2 cellular contexts compared by ENCODE assay signal in the genomic region with DNA sequence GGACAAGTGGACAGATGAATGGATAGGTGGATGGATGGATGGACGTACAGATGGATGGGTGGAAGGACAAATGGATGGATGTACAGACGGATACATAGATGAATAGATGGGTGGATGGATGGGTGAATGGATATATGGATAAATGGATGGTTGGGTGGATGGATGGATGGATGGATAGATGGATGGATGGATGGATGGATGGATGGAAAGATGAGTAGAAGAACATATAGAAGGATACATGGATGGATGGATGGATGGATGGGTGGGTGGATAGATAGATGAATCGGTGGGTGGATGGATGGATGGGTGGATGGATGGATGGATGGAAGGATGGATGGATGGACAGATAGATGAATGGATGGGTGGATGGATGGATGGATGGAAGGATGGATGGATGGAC.
TF ChIP-seq lines count a peak whose summit lies in the region.

No MANE protein-coding gene starts in this region.

TF ChIP-seq in HEK293, 187 proteins besides CTCF, POLR2A, EP300 and RAD21 (continued from another document):
- TF ChIP-seq ZNF239 (tag by site-specific recombination; IDR thresholded peaks at IDR 0.05) (0 out of 2 replicates have a peak, but pooled peaks have one; percentile 12), ZNF473 (tag by site-specific recombination; IDR thresholded peaks at IDR 0.05) (no peak), ZNF558 (tag by site-specific recombination; IDR thresholded peaks at IDR 0.05) (no peak), ZBTB17 (tag by site-specific recombination; IDR thresholded peaks at IDR 0.05) (peak; percentile 81), ZNF391 (tag by site-specific recombination; IDR thresholded peaks at IDR 0.05; ENCODE audit: borderline replicate concordance, low read depth) (no peak), ZNF366 (tag by site-specific recombination; conservative IDR thresholded peaks at IDR 0.05) (peak; percentile 97), ZNF548 (tag by site-specific recombination; IDR thresholded peaks at IDR 0.05) (no peak)
- TF ChIP-seq, protein P1, sequence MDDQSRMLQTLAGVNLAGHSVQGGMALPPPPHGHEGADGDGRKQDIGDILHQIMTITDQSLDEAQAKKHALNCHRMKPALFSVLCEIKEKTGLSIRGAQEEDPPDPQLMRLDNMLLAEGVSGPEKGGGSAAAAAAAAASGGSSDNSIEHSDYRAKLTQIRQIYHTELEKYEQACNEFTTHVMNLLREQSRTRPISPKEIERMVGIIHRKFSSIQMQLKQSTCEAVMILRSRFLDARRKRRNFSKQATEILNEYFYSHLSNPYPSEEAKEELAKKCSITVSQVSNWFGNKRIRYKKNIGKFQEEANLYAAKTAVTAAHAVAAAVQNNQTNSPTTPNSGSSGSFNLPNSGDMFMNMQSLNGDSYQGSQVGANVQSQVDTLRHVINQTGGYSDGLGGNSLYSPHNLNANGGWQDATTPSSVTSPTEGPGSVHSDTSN (CRISPR knock-in tag; IDR thresholded peaks at IDR 0.05), result no peak
- TF ChIP-seq, protein P2, sequence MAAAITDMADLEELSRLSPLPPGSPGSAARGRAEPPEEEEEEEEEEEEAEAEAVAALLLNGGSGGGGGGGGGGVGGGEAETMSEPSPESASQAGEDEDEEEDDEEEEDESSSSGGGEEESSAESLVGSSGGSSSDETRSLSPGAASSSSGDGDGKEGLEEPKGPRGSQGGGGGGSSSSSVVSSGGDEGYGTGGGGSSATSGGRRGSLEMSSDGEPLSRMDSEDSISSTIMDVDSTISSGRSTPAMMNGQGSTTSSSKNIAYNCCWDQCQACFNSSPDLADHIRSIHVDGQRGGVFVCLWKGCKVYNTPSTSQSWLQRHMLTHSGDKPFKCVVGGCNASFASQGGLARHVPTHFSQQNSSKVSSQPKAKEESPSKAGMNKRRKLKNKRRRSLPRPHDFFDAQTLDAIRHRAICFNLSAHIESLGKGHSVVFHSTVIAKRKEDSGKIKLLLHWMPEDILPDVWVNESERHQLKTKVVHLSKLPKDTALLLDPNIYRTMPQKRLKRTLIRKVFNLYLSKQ (tag by site-specific recombination; IDR thresholded peaks at IDR 0.05; ENCODE audit: borderline replicate concordance), result no peak

TF ChIP-seq in K562, 482 proteins besides CTCF, POLR2A, EP300 and RAD21 (continued from another document):
- TF ChIP-seq, protein P3, sequence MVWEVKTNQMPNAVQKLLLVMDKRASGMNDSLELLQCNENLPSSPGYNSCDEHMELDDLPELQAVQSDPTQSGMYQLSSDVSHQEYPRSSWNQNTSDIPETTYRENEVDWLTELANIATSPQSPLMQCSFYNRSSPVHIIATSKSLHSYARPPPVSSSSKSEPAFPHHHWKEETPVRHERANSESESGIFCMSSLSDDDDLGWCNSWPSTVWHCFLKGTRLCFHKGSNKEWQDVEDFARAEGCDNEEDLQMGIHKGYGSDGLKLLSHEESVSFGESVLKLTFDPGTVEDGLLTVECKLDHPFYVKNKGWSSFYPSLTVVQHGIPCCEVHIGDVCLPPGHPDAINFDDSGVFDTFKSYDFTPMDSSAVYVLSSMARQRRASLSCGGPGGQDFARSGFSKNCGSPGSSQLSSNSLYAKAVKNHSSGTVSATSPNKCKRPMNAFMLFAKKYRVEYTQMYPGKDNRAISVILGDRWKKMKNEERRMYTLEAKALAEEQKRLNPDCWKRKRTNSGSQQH (CRISPR knock-in tag; IDR thresholded peaks at IDR 0.05), result peak; percentile 51; the same call in 1 of the 2 replicates
- TF ChIP-seq OTX1 (CRISPR knock-in tag; IDR thresholded peaks at IDR 0.05) (peak; percentile 48; the same call in 1 of the 2 replicates), RBM22 (IDR thresholded peaks at IDR 0.05; ENCODE audit: low read depth, low read length, poor library complexity, severe bottlenecking) (no peak), RUNX1 (IDR thresholded peaks at IDR 0.05; ENCODE audit: low read depth) (no peak), BRCA1 (IDR thresholded peaks at IDR 0.05) (no peak), BRCA1 (CRISPR knock-in tag; IDR thresholded peaks at IDR 0.05) (no peak), YBX1 (IDR thresholded peaks at IDR 0.05) (0 out of 2 replicates have a peak, but pooled peaks have one; percentile 11), EHMT2 (IDR thresholded peaks at IDR 0.05) (0 out of 2 replicates have a peak, but pooled peaks have one; percentile 12), MCM2 (IDR thresholded peaks at IDR 0.05; ENCODE audit: low read depth) (no peak), STAT5A (IDR thresholded peaks at IDR 0.05; ENCODE audit: borderline replicate concordance, low read length) (no peak), HDAC3 (IDR thresholded peaks at IDR 0.05; ENCODE audit: borderline replicate concordance, partially characterized antibody) (no peak), ZNF707 (CRISPR knock-in tag; conservative IDR thresholded peaks at IDR 0.05) (no peak)
- TF ChIP-seq, protein P4, sequence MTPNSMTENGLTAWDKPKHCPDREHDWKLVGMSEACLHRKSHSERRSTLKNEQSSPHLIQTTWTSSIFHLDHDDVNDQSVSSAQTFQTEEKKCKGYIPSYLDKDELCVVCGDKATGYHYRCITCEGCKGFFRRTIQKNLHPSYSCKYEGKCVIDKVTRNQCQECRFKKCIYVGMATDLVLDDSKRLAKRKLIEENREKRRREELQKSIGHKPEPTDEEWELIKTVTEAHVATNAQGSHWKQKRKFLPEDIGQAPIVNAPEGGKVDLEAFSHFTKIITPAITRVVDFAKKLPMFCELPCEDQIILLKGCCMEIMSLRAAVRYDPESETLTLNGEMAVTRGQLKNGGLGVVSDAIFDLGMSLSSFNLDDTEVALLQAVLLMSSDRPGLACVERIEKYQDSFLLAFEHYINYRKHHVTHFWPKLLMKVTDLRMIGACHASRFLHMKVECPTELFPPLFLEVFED (CRISPR knock-in tag; conservative IDR thresholded peaks at IDR 0.05), result 0 out of 2 replicates have a peak, but pooled peaks have one; percentile 29
- TF ChIP-seq, protein P5, sequence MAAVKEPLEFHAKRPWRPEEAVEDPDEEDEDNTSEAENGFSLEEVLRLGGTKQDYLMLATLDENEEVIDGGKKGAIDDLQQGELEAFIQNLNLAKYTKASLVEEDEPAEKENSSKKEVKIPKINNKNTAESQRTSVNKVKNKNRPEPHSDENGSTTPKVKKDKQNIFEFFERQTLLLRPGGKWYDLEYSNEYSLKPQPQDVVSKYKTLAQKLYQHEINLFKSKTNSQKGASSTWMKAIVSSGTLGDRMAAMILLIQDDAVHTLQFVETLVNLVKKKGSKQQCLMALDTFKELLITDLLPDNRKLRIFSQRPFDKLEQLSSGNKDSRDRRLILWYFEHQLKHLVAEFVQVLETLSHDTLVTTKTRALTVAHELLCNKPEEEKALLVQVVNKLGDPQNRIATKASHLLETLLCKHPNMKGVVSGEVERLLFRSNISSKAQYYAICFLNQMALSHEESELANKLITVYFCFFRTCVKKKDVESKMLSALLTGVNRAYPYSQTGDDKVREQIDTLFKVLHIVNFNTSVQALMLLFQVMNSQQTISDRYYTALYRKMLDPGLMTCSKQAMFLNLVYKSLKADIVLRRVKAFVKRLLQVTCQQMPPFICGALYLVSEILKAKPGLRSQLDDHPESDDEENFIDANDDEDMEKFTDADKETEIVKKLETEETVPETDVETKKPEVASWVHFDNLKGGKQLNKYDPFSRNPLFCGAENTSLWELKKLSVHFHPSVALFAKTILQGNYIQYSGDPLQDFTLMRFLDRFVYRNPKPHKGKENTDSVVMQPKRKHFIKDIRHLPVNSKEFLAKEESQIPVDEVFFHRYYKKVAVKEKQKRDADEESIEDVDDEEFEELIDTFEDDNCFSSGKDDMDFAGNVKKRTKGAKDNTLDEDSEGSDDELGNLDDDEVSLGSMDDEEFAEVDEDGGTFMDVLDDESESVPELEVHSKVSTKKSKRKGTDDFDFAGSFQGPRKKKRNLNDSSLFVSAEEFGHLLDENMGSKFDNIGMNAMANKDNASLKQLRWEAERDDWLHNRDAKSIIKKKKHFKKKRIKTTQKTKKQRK (IDR thresholded peaks at IDR 0.05; ENCODE audit: borderline replicate concordance, low read depth, low read length), result no peak
- TF ChIP-seq, protein P6, sequence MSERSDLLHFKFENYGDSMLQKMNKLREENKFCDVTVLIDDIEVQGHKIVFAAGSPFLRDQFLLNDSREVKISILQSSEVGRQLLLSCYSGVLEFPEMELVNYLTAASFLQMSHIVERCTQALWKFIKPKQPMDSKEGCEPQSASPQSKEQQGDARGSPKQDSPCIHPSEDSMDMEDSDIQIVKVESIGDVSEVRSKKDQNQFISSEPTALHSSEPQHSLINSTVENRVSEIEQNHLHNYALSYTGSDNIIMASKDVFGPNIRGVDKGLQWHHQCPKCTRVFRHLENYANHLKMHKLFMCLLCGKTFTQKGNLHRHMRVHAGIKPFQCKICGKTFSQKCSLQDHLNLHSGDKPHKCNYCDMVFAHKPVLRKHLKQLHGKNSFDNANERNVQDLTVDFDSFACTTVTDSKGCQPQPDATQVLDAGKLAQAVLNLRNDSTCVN (CRISPR knock-in tag; IDR thresholded peaks at IDR 0.05), result 0 out of 2 replicates have a peak, but pooled peaks have one; percentile 41
- TF ChIP-seq, protein P7, sequence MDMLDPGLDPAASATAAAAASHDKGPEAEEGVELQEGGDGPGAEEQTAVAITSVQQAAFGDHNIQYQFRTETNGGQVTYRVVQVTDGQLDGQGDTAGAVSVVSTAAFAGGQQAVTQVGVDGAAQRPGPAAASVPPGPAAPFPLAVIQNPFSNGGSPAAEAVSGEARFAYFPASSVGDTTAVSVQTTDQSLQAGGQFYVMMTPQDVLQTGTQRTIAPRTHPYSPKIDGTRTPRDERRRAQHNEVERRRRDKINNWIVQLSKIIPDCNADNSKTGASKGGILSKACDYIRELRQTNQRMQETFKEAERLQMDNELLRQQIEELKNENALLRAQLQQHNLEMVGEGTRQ (CRISPR knock-in tag; IDR thresholded peaks at IDR 0.05), result no peak
